ENCODE assay signal across 31 cellular contexts in genomic region chr14:60254176-60254575, GRCh38. TPM values are rescaled to one million over a fixed set of nuclear protein-coding genes. Genes with fewer than 3 reads are reported as not detected.
DNase-seq lines count a peak whose midpoint lies in the region; ATAC-seq and TF ChIP-seq lines count a peak whose summit lies in the region.
"Had no signal": no experiment of that assay in that cellular context is flagged by ENCODE, and none has a peak within 500 bp of the region (broad histone marks: within the 10 kb centered on the region; RNA-seq: fewer than 3 reads in every experiment).

No MANE protein-coding gene starts in this region.

- H3K9ac ChIP-seq in colonic mucosa (ENCODE audit: low read depth in 2 of 2, low read length in 2 of 2): no peak overlapping the region
- no peak overlapping the region for H3K9ac ChIP-seq in smooth muscle cell (ENCODE audit: low read depth)
- H3K9ac ChIP-seq: GM23248 had no signal

- intact Hi-C loops in colonic mucosa (cut with DNase I): no loop called here
- intact Hi-C loops in activated T-helper 1 cell treated with anti-CD3 and anti-CD28 coated beads, Interleukin-12 subunit alpha, Interleukin-12 subunit beta, Interleukin-2, Interleukin-4 antibody, amounts not matched to agents 30 ng/mL and 10 ng/mL and 1 ng/mL, durations not matched to agents 14 hours and 24 hours and 36 hours (cut with micrococcal nuclease): loop anchor here (5.0 kb wide), 1 partner anchor 483 kb away; no protein-coding TSS in a partner anchor

- TF ChIP-seq CTCF in GM23338 (conservative IDR thresholded peaks at IDR 0.05; ENCODE audit: low read depth in 2 of 2) (no peak), colonic mucosa (IDR thresholded peaks at IDR 0.05) (no peak), smooth muscle cell (IDR thresholded peaks at IDR 0.05; ENCODE audit: borderline replicate concordance, insufficient read depth, poor library complexity, severe bottlenecking) (no peak)

- H3K27me3 ChIP-seq in GM23338 (ENCODE audit: insufficient read depth): no peaks in the 10 kb centered on the region
- H3K27me3 ChIP-seq in colonic mucosa: no peaks in the 10 kb centered on the region
- H3K27me3 ChIP-seq in smooth muscle cell (ENCODE audit: low read depth): no peaks in the 10 kb centered on the region
- H3K27me3 ChIP-seq: adrenal gland, brain microvascular endothelial cell, esophagus muscularis mucosa, Peyer's patch, SJSA1, vagina had no signal

- ATAC-seq in GM23338 (no peak), left lobe of liver (peak; percentile 41), GM18867 (IDR thresholded peaks at IDR 0.05; ENCODE audit: unreplicated experiment) (no peak), GM21619 (IDR thresholded peaks at IDR 0.05; ENCODE audit: unreplicated experiment) (no peak)
- ATAC-seq: activated CD4-positive, alpha-beta T cell treated with anti-CD3 and anti-CD28 coated beads for 36 hours; activated T-cell treated with anti-CD3 and anti-CD28 coated beads, Interleukin-2, amount 50 U/mL, for 4 hours; effector memory CD8-positive, alpha-beta T cell; stimulated activated naive B cell treated with anti-CD40 and anti-IgM and Interleukin-4, amounts not matched to agents 10 μg/mL and 1 μg/mL and 100 μg/mL, for 72 hours had no signal

- no peaks in the 10 kb centered on the region for H3K36me3 ChIP-seq in GM23338 (ENCODE audit: insufficient read depth)
- no peaks in the 10 kb centered on the region for H3K36me3 ChIP-seq in colonic mucosa
- H3K36me3 ChIP-seq in smooth muscle cell (ENCODE audit: low read depth): no peaks in the 10 kb centered on the region
- H3K36me3 ChIP-seq: adrenal gland, brain microvascular endothelial cell, esophagus muscularis mucosa, Peyer's patch, SJSA1, vagina had no signal

- H3K4me1 ChIP-seq in GM23338 (ENCODE audit: insufficient read depth) (peaks cover 37% of the 10 kb centered on the region), colonic mucosa (no peaks in the 10 kb centered on the region), smooth muscle cell (ENCODE audit: low read depth) (peaks cover 21% of the 10 kb centered on the region)

- no peak overlapping the region for H3K27ac Mint-ChIP-seq in GM23338
- no peak overlapping the region for H3K27ac Mint-ChIP-seq in activated T-helper 1 cell treated with anti-CD3 and anti-CD28 coated beads, Interleukin-12 subunit alpha, Interleukin-12 subunit beta, Interleukin-2, Interleukin-4 antibody, amounts not matched to agents 30 ng/mL and 10 ng/mL and 1 ng/mL, durations not matched to agents 14 hours and 24 hours and 36 hours
- H3K27ac Mint-ChIP-seq: activated CD4-positive, alpha-beta T cell treated with anti-CD3 and anti-CD28 coated beads for 36 hours; effector memory CD8-positive, alpha-beta T cell; stimulated activated naive B cell treated with anti-CD40 and anti-IgM and Interleukin-4, amounts not matched to agents 10 μg/mL and 1 μg/mL and 100 μg/mL, for 72 hours; T-helper 1 cell treated with Interleukin-12 subunit alpha and Interleukin-12 subunit beta and Interleukin-4 antibody, amounts not matched to agents 30 μg/mL and 1 μg/mL, for 36 hours had no signal

- H3K79me2 ChIP-seq in GM23338 (replicated peaks; ENCODE audit: insufficient read depth): peaks cover 92% of the 10 kb centered on the region
- peaks cover 91% of the 10 kb centered on the region for H3K79me2 ChIP-seq in smooth muscle cell (ENCODE audit: low read depth)

- H2AFZ ChIP-seq in GM23338: no peak overlapping the region
- no peak overlapping the region for H2AFZ ChIP-seq in smooth muscle cell (ENCODE audit: low read depth)
- H2AFZ ChIP-seq: GM23248 had no signal

- peaks cover 2% of the 10 kb centered on the region for H3K27me3 Mint-ChIP-seq in GM23338 (ENCODE audit: insufficient read depth, low read depth, poor library complexity)
- no peaks in the 10 kb centered on the region for H3K27me3 Mint-ChIP-seq in activated T-helper 1 cell treated with anti-CD3 and anti-CD28 coated beads, Interleukin-12 subunit alpha, Interleukin-12 subunit beta, Interleukin-2, Interleukin-4 antibody, amounts not matched to agents 30 ng/mL and 10 ng/mL and 1 ng/mL, durations not matched to agents 14 hours and 24 hours and 36 hours (ENCODE audit: insufficient read depth)
- H3K27me3 Mint-ChIP-seq: activated CD4-positive, alpha-beta T cell treated with anti-CD3 and anti-CD28 coated beads for 36 hours; effector memory CD8-positive, alpha-beta T cell; stimulated activated naive B cell treated with anti-CD40 and anti-IgM and Interleukin-4, amounts not matched to agents 10 μg/mL and 1 μg/mL and 100 μg/mL, for 72 hours had no signal

- peaks cover 46% of the 10 kb centered on the region for H3K4me1 Mint-ChIP-seq in GM23338
- peaks cover 42% of the 10 kb centered on the region for H3K4me1 Mint-ChIP-seq in activated T-helper 1 cell treated with anti-CD3 and anti-CD28 coated beads, Interleukin-12 subunit alpha, Interleukin-12 subunit beta, Interleukin-2, Interleukin-4 antibody, amounts not matched to agents 30 ng/mL and 10 ng/mL and 1 ng/mL, durations not matched to agents 14 hours and 24 hours and 36 hours (ENCODE audit: low read depth)

- H3F3A ChIP-seq in GM23338 (replicated peaks; ENCODE audit: low read depth) (0 out of 2 replicates have a peak, but pooled peaks cover 5% of the 10 kb centered on the region), smooth muscle cell (ENCODE audit: low read depth) (no peaks in the 10 kb centered on the region)

- H3K4me3 ChIP-seq in GM23338: no peak overlapping the region
- H3K4me3 ChIP-seq in colonic mucosa: no peak overlapping the region
- H3K4me3 ChIP-seq in smooth muscle cell: peak overlapping the region; percentile 11
- H3K4me3 ChIP-seq: adrenal gland, esophagus muscularis mucosa, GM23248, SJSA1, vagina had no signal

- DNase-seq in GM23338 (ENCODE audit: low spot score) (no peak), colonic mucosa (peak; percentile 70), left lobe of liver (ENCODE audit: low spot score) (no peak), smooth muscle cell (lab: John Stamatoyannopoulos, UW; ENCODE audit: unreplicated experiment) (no peak), putamen (ENCODE audit: low spot score) (no peak)
- DNase-seq in activated T-helper 1 cell treated with anti-CD3 and anti-CD28 coated beads, Interleukin-12 subunit alpha, Interleukin-12 subunit beta, Interleukin-2, Interleukin-4 antibody, amounts not matched to agents 30 ng/mL and 10 ng/mL and 1 ng/mL, durations not matched to agents 14 hours and 24 hours and 36 hours (ENCODE audit: low spot score): no peak
- DNase-seq: activated CD4-positive, alpha-beta T cell treated with anti-CD3 and anti-CD28 coated beads for 36 hours; activated naive CD4-positive, alpha-beta T cell treated with Interleukin-2 at 50 U/mL for 16 hours; activated T-cell treated with anti-CD3 and anti-CD28 coated beads, Interleukin-2, amount 50 U/mL, for 4 hours; adrenal gland; brain microvascular endothelial cell; C1 segment of cervical spinal cord; DMS153; effector memory CD8-positive, alpha-beta T cell; foreskin melanocyte; GM23248; hippocampal formation; mammary epithelial cell; NCI-H1092; NCI-H1930; NCI-H69; Peyer's patch; stimulated activated CD4-positive, alpha-beta T cell treated with anti-CD3 and anti-CD28 coated beads, Interleukin-12 subunit alpha, Interleukin-12 subunit beta, amount 100 ng/mL, for 4 hours; stimulated activated CD4-positive, alpha-beta T cell treated with anti-CD3 and anti-CD28 coated beads, Interleukin-4, amount 100 ng/mL, for 24 hours; stimulated activated naive B cell treated with anti-CD40 and anti-IgM and Interleukin-4, amounts not matched to agents 10 μg/mL and 1 μg/mL and 100 μg/mL, for 72 hours had no signal

- no peak overlapping the region for H3K4me3 Mint-ChIP-seq in GM23338
- no peak overlapping the region for H3K4me3 Mint-ChIP-seq in activated T-helper 1 cell treated with anti-CD3 and anti-CD28 coated beads, Interleukin-12 subunit alpha, Interleukin-12 subunit beta, Interleukin-2, Interleukin-4 antibody, amounts not matched to agents 30 ng/mL and 10 ng/mL and 1 ng/mL, durations not matched to agents 14 hours and 24 hours and 36 hours
- H3K4me3 Mint-ChIP-seq: activated CD4-positive, alpha-beta T cell treated with anti-CD3 and anti-CD28 coated beads for 36 hours; activated T-cell treated with anti-CD3 and anti-CD28 coated beads, Interleukin-2, amount 50 U/mL, for 4 hours; effector memory CD8-positive, alpha-beta T cell; stimulated activated naive B cell treated with anti-CD40 and anti-IgM and Interleukin-4, amounts not matched to agents 10 μg/mL and 1 μg/mL and 100 μg/mL, for 72 hours; T-helper 1 cell treated with Interleukin-12 subunit alpha and Interleukin-12 subunit beta and Interleukin-4 antibody, amounts not matched to agents 30 μg/mL and 1 μg/mL, for 36 hours had no signal

- no peaks in the 10 kb centered on the region; the same call in 2 of the 3 replicates for H3K36me3 Mint-ChIP-seq in GM23338 (ENCODE audit: low read depth)
- H3K36me3 Mint-ChIP-seq in activated T-helper 1 cell treated with anti-CD3 and anti-CD28 coated beads, Interleukin-12 subunit alpha, Interleukin-12 subunit beta, Interleukin-2, Interleukin-4 antibody, amounts not matched to agents 30 ng/mL and 10 ng/mL and 1 ng/mL, durations not matched to agents 14 hours and 24 hours and 36 hours (ENCODE audit: low read depth): peaks cover 7% of the 10 kb centered on the region

- H3K9me3 Mint-ChIP-seq in GM23338: no peaks in the 10 kb centered on the region
- no peaks in the 10 kb centered on the region for H3K9me3 Mint-ChIP-seq in activated T-helper 1 cell treated with anti-CD3 and anti-CD28 coated beads, Interleukin-12 subunit alpha, Interleukin-12 subunit beta, Interleukin-2, Interleukin-4 antibody, amounts not matched to agents 30 ng/mL and 10 ng/mL and 1 ng/mL, durations not matched to agents 14 hours and 24 hours and 36 hours
- H3K9me3 Mint-ChIP-seq: activated T-cell treated with anti-CD3 and anti-CD28 coated beads, Interleukin-2, amount 50 U/mL, for 4 hours; effector memory CD8-positive, alpha-beta T cell; stimulated activated naive B cell treated with anti-CD40 and anti-IgM and Interleukin-4, amounts not matched to agents 10 μg/mL and 1 μg/mL and 100 μg/mL, for 72 hours; T-helper 1 cell treated with Interleukin-12 subunit alpha and Interleukin-12 subunit beta and Interleukin-4 antibody, amounts not matched to agents 30 μg/mL and 1 μg/mL, for 36 hours had no signal

- H3K27ac ChIP-seq in GM23338 (ENCODE audit: low read depth): 0 out of 2 replicates have a peak overlapping the region, but pooled peaks have one; percentile 0
- peak overlapping the region; percentile 39 for H3K27ac ChIP-seq in colonic mucosa
- H3K27ac ChIP-seq in smooth muscle cell (ENCODE audit: low read depth): no peak overlapping the region
- H3K27ac ChIP-seq: adrenal gland, brain microvascular endothelial cell, esophagus muscularis mucosa, GM23248, SJSA1, vagina had no signal

- no peaks in the 10 kb centered on the region for H3K9me2 ChIP-seq in GM23338 (ENCODE audit: insufficient read depth)

- H3K9me3 ChIP-seq in colonic mucosa (no peaks in the 10 kb centered on the region), smooth muscle cell (replicated peaks; ENCODE audit: low read depth) (no peaks in the 10 kb centered on the region)
- H3K9me3 ChIP-seq: adrenal gland, esophagus muscularis mucosa, Peyer's patch, SJSA1, vagina had no signal

- WGBS in smooth muscle cell (ENCODE audit: low lambda C conversion rate): 97% methylated on average over 1 of the region's 1 CpG

- peaks cover 6% of the 10 kb centered on the region; the same call in 1 of the 2 replicates for H4K20me1 ChIP-seq in GM23338 (replicated peaks; ENCODE audit: insufficient read depth)
- H4K20me1 ChIP-seq in smooth muscle cell (ENCODE audit: low read depth): peaks cover 91% of the 10 kb centered on the region

- H3K4me2 ChIP-seq in GM23338 (peak overlapping the region; percentile 10; the same call in 1 of the 2 replicates), smooth muscle cell (no peak overlapping the region)

RNA-seq across cellular contexts. Expression of gene PPM1A, which starts 5.2 kb away (rescaled TPM):
- total RNA-seq in GM23338 (2014; rRNA removed; shearing (Covaris generic)): 34.1 and 42.8 TPM in 2 replicates
- polyA plus RNA-seq in GM23338 (2016; fragmentation: Nextera tagmentation; extraction: Ambion mirVana): 26.4 and 29.8 TPM in 2 replicates
- total RNA-seq in colonic mucosa: 100 to 1,000 TPM in 1 of 2 donors, 10 to 100 TPM in 1; 63.0 to 126 TPM
- total RNA-seq in left lobe of liver: 43.7 TPM
- 23.8 and 30.0 TPM in 2 replicates for total RNA-seq in smooth muscle cell
- 12.5 and 17.5 TPM in 2 replicates for polyA plus RNA-seq in smooth muscle cell
- total RNA-seq in activated T-helper 1 cell treated with anti-CD3 and anti-CD28 coated beads, Interleukin-12 subunit alpha, Interleukin-12 subunit beta, Interleukin-2, Interleukin-4 antibody, amounts not matched to agents 30 ng/mL and 10 ng/mL and 1 ng/mL, durations not matched to agents 14 hours and 24 hours and 36 hours: 43.9 and 50.7 TPM in 2 replicates
